20 cellular contexts compared by ENCODE assay signal in genomic region chr18:63085611-63086010, GRCh38.
DNase-seq lines count a peak whose midpoint lies in the region; ATAC-seq, FAIRE-seq and TF ChIP-seq lines count a peak whose summit lies in the region.
"Had no signal": no experiment of that assay in that cellular context is flagged by ENCODE, and none has a peak within 500 bp of the region (broad histone marks: within the 10 kb centered on the region; RNA-seq: fewer than 3 reads in every experiment).

No MANE protein-coding gene starts in this region.

- peaks cover 7% of the 10 kb centered on the region for H3K4me1 ChIP-seq in vagina
- H3K4me1 ChIP-seq in kidney (ENCODE audit: control insufficient read depth in 1 of 2, insufficient read depth in 1 of 2, low read depth in 1 of 2, low read length in 2 of 2): no peaks in the 10 kb centered on the region
- H3K4me1 ChIP-seq: A549 had no signal

- no peaks in the 10 kb centered on the region for H3K27me3 Mint-ChIP-seq in activated CD4-positive, alpha-beta T cell treated with anti-CD3 and anti-CD28 coated beads for 36 hours
- H3K27me3 Mint-ChIP-seq in osteocyte (ENCODE audit: unreplicated experiment): peaks cover 22% of the 10 kb centered on the region

- no peak for DNase-seq in activated CD4-positive, alpha-beta T cell treated with anti-CD3 and anti-CD28 coated beads for 36 hours
- DNase-seq in activated CD4-positive, alpha-beta T cell treated with anti-CD3 and anti-CD28 coated beads, Interleukin-2, amount 50 U/mL, for 48 hours: no peak
- DNase-seq in coronary artery (ENCODE audit: low spot score): peak; percentile 33
- DNase-seq in osteocyte (ENCODE audit: extremely low spot score, unreplicated experiment): peak; percentile 44
- peak; percentile 61 to 67 for DNase-seq in vagina (ENCODE audit: extremely low spot score in 2 of 2)
- DNase-seq in NCI-H524 treated with DMSO at 0.1 percent for 48 hours (lab: John Stamatoyannopoulos, UW): no peak
- DNase-seq in kidney: no peak
- DNase-seq: AML-193; CD4-positive, alpha-beta memory T cell; DMS153; DMS79; GDM1; H7; HFFc6 had no signal

- TF ChIP-seq CTCF in coronary artery (IDR thresholded peaks at IDR 0.05): no peak
- TF ChIP-seq CTCF in osteocyte (IDR thresholded peaks at IDR 0.05): no peak
- no peak for TF ChIP-seq CTCF in vagina (IDR thresholded peaks at IDR 0.05)
- TF ChIP-seq CTCF in kidney (IDR thresholded peaks at IDR 0.05; ENCODE audit: borderline replicate concordance, extremely low read depth, insufficient read depth): no peak

- peaks cover 3% of the 10 kb centered on the region for H3K4me1 Mint-ChIP-seq in activated CD4-positive, alpha-beta T cell treated with anti-CD3 and anti-CD28 coated beads for 36 hours
- peaks cover 2% of the 10 kb centered on the region for H3K4me1 Mint-ChIP-seq in osteocyte (ENCODE audit: unreplicated experiment)
- H3K4me1 Mint-ChIP-seq: CD4-positive, alpha-beta memory T cell had no signal

- intact Hi-C loops in activated CD4-positive, alpha-beta T cell treated with anti-CD3 and anti-CD28 coated beads for 36 hours (cut with DNase I, micrococcal nuclease): loop anchor here in 1 of 2 experiments (2.0 kb wide), 1 partner anchor 27 kb away; no protein-coding TSS in a partner anchor
- intact Hi-C loops in vagina (cut with DNase I) (no loop called here), kidney (cut with DNase I) (no loop called here)

- no peaks in the 10 kb centered on the region for H3K36me3 Mint-ChIP-seq in activated CD4-positive, alpha-beta T cell treated with anti-CD3 and anti-CD28 coated beads for 36 hours (ENCODE audit: low read depth)
- no peaks in the 10 kb centered on the region for H3K36me3 Mint-ChIP-seq in osteocyte (ENCODE audit: unreplicated experiment)
- H3K36me3 Mint-ChIP-seq: CD14-positive monocyte; CD4-positive, alpha-beta memory T cell had no signal

- H3K36me3 ChIP-seq in vagina (no peaks in the 10 kb centered on the region), kidney (ENCODE audit: control insufficient read depth in 1 of 2, insufficient read depth in 2 of 2, low read length in 2 of 2) (no peaks in the 10 kb centered on the region)

- peak; percentile 33 for ATAC-seq in activated CD4-positive, alpha-beta T cell treated with anti-CD3 and anti-CD28 coated beads for 36 hours
- ATAC-seq in GM18498 (IDR thresholded peaks at IDR 0.05; ENCODE audit: unreplicated experiment): no peak
- ATAC-seq: A549, GM23338, HCT116 had no signal

- POLR2A ChIA-PET in activated CD4-positive, alpha-beta T cell treated with anti-CD3 and anti-CD28 coated beads for 36 hours (lab: Charles Lee): no interaction called here

- H3K27me3 ChIP-seq in vagina: no peaks in the 10 kb centered on the region

- H3K4me3 Mint-ChIP-seq in activated CD4-positive, alpha-beta T cell treated with anti-CD3 and anti-CD28 coated beads for 36 hours: no peak overlapping the region
- H3K4me3 Mint-ChIP-seq in osteocyte (ENCODE audit: unreplicated experiment): no peak overlapping the region
- H3K4me3 Mint-ChIP-seq: CD14-positive monocyte; CD4-positive, alpha-beta memory T cell; GM23338; HFFc6 had no signal

- no peak for TF ChIP-seq POLR2A in vagina (IDR thresholded peaks at IDR 0.05)

- H3K9me3 ChIP-seq in vagina (no peaks in the 10 kb centered on the region), kidney (ENCODE audit: control insufficient read depth in 1 of 2, low read length in 2 of 2) (no peaks in the 10 kb centered on the region)

- H3K27ac Mint-ChIP-seq in activated CD4-positive, alpha-beta T cell treated with anti-CD3 and anti-CD28 coated beads for 36 hours: no peak overlapping the region
- H3K27ac Mint-ChIP-seq in osteocyte (ENCODE audit: unreplicated experiment): no peak overlapping the region
- H3K27ac Mint-ChIP-seq: CD14-positive monocyte; CD4-positive, alpha-beta memory T cell; GM23338; HFFc6 had no signal

- FAIRE-seq in kidney (lab: Jason Lieb, UNC): no peak
- FAIRE-seq: A549 had no signal

- CTCF ChIA-PET in activated CD4-positive, alpha-beta T cell treated with anti-CD3 and anti-CD28 coated beads for 36 hours (lab: Charles Lee): interaction anchor here (0.7 kb wide), 1 partner anchor 60 kb away, joined by 3 read pairs; no protein-coding TSS in a partner anchor

- H3K9me3 Mint-ChIP-seq in activated CD4-positive, alpha-beta T cell treated with anti-CD3 and anti-CD28 coated beads for 36 hours (ENCODE audit: low read depth): no peaks in the 10 kb centered on the region
- no peaks in the 10 kb centered on the region for H3K9me3 Mint-ChIP-seq in osteocyte (ENCODE audit: unreplicated experiment)
- H3K9me3 Mint-ChIP-seq: GM23338, HFFc6 had no signal

- H3K27ac ChIP-seq in coronary artery (no peak overlapping the region), vagina (no peak overlapping the region), kidney (ENCODE audit: low read depth in 2 of 2, low read length in 2 of 2) (no peak overlapping the region)
- H3K27ac ChIP-seq: 22Rv1, A549 had no signal

- H3K4me3 ChIP-seq in coronary artery: no peak overlapping the region
- no peak overlapping the region for H3K4me3 ChIP-seq in vagina
- no peak overlapping the region for H3K4me3 ChIP-seq in kidney (ENCODE audit: low read length in 2 of 2)
- H3K4me3 ChIP-seq: A549, GM23338 had no signal

- H3K9ac ChIP-seq in kidney (ENCODE audit: low read length in 2 of 2): no peak overlapping the region

Comparison
In these comparisons a context has a peak if more than half of its experiments do, and no peak if none do; other contexts are left out.
1. DNase-seq: peak in coronary artery (single experiment), osteocyte (single experiment) and vagina (2 of 2); none in activated CD4-positive, alpha-beta T cell treated with anti-CD3 and anti-CD28 coated beads for 36 hours (single experiment), activated CD4-positive, alpha-beta T cell treated with anti-CD3 and anti-CD28 coated beads, Interleukin-2, amount 50 U/mL, for 48 hours (0 of 2), NCI-H524 treated with DMSO at 0.1 percent for 48 hours (single experiment) and kidney (single experiment).